In genomic region chr14:96217381-96217913, GRCh38 we compare ENCODE assay signal across 2 cellular contexts.
TF ChIP-seq lines count a peak whose summit lies in the region.

No MANE protein-coding gene starts in this region.

TF ChIP-seq in SK-N-SH, 30 proteins besides CTCF, POLR2A, EP300 and RAD21 (continued from another document):
- no peak for TF ChIP-seq REST (IDR thresholded peaks at IDR 0.05; ENCODE audit: low read depth, low read length)
- TF ChIP-seq, protein P1, sequence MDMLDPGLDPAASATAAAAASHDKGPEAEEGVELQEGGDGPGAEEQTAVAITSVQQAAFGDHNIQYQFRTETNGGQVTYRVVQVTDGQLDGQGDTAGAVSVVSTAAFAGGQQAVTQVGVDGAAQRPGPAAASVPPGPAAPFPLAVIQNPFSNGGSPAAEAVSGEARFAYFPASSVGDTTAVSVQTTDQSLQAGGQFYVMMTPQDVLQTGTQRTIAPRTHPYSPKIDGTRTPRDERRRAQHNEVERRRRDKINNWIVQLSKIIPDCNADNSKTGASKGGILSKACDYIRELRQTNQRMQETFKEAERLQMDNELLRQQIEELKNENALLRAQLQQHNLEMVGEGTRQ (IDR thresholded peaks at IDR 0.05; ENCODE audit: borderline replicate concordance, low read depth, low read length): no peak
- no peak for TF ChIP-seq TAF1 (IDR thresholded peaks at IDR 0.05; ENCODE audit: borderline replicate concordance, low read depth, low read length)
- TF ChIP-seq EZH2phosphoT487 (IDR thresholded peaks at IDR 0.05; ENCODE audit: borderline replicate concordance, low read depth): no peak
- no peak for TF ChIP-seq GATA2 (CRISPR knock-in tag; IDR thresholded peaks at IDR 0.05)

TF ChIP-seq in SK-N-SH treated with all-trans-retinoic acid at 6 μM for 48 hours, 23 proteins besides CTCF, POLR2A, EP300 and RAD21 (continued from another document):
- TF ChIP-seq, protein P2, sequence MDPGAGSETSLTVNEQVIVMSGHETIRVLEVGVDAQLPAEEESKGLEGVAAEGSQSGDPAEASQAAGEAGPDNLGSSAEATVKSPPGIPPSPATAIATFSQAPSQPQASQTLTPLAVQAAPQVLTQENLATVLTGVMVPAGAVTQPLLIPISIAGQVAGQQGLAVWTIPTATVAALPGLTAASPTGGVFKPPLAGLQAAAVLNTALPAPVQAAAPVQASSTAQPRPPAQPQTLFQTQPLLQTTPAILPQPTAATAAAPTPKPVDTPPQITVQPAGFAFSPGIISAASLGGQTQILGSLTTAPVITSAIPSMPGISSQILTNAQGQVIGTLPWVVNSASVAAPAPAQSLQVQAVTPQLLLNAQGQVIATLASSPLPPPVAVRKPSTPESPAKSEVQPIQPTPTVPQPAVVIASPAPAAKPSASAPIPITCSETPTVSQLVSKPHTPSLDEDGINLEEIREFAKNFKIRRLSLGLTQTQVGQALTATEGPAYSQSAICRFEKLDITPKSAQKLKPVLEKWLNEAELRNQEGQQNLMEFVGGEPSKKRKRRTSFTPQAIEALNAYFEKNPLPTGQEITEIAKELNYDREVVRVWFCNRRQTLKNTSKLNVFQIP (CRISPR knock-in tag; IDR thresholded peaks at IDR 0.05; ENCODE audit: borderline replicate concordance, low read depth): no peak
- TF ChIP-seq OSR1 (CRISPR knock-in tag; IDR thresholded peaks at IDR 0.05): no peak
- no peak for TF ChIP-seq ESRRG (CRISPR knock-in tag; IDR thresholded peaks at IDR 0.05)
- TF ChIP-seq ZNF565 (CRISPR knock-in tag; conservative IDR thresholded peaks at IDR 0.05; ENCODE audit: low read depth): no peak
- TF ChIP-seq, protein P3, sequence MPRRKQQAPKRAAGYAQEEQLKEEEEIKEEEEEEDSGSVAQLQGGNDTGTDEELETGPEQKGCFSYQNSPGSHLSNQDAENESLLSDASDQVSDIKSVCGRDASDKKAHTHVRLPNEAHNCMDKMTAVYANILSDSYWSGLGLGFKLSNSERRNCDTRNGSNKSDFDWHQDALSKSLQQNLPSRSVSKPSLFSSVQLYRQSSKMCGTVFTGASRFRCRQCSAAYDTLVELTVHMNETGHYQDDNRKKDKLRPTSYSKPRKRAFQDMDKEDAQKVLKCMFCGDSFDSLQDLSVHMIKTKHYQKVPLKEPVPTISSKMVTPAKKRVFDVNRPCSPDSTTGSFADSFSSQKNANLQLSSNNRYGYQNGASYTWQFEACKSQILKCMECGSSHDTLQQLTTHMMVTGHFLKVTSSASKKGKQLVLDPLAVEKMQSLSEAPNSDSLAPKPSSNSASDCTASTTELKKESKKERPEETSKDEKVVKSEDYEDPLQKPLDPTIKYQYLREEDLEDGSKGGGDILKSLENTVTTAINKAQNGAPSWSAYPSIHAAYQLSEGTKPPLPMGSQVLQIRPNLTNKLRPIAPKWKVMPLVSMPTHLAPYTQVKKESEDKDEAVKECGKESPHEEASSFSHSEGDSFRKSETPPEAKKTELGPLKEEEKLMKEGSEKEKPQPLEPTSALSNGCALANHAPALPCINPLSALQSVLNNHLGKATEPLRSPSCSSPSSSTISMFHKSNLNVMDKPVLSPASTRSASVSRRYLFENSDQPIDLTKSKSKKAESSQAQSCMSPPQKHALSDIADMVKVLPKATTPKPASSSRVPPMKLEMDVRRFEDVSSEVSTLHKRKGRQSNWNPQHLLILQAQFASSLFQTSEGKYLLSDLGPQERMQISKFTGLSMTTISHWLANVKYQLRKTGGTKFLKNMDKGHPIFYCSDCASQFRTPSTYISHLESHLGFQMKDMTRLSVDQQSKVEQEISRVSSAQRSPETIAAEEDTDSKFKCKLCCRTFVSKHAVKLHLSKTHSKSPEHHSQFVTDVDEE (CRISPR knock-in tag; IDR thresholded peaks at IDR 0.05): no peak
- no peak for TF ChIP-seq ISL1 (CRISPR knock-in tag; IDR thresholded peaks at IDR 0.05)
- no peak for TF ChIP-seq ZNF70 (CRISPR knock-in tag; IDR thresholded peaks at IDR 0.05)
- TF ChIP-seq ZC3H10 (CRISPR knock-in tag; IDR thresholded peaks at IDR 0.05): no peak
- no peak for TF ChIP-seq TCF4 (CRISPR knock-in tag; IDR thresholded peaks at IDR 0.05; ENCODE audit: borderline replicate concordance)
- TF ChIP-seq PPARA (CRISPR knock-in tag; IDR thresholded peaks at IDR 0.05; ENCODE audit: borderline replicate concordance): no peak
- TF ChIP-seq CSDC2 (CRISPR knock-in tag; IDR thresholded peaks at IDR 0.05): no peak
